1 cellular context compared by ENCODE assay signal in the genomic region with DNA sequence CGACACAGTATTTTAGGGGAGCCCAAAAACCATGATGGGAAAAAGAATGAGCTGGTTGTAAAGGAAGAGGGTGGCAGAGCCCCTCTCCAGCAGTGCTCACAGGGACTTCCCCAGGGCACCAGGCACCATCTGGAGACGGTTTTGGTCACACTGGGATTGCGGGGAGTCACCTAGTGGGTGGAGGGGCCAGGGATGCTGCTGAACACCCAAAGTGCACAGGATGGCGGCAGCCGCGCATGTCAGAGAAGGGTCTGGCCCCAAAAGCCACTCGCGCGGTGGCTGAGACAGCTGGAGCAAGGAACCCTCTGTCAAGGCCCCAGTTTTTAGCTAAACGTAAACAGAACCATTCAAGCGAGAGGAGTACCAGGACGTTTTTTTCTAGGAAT.
TF ChIP-seq lines count a peak whose summit lies in the region.

No MANE protein-coding gene starts in this region.

TF ChIP-seq in A549, 52 proteins besides CTCF, POLR2A, EP300 and RAD21:
- TF ChIP-seq ZNF302 (CRISPR knock-in tag; IDR thresholded peaks at IDR 0.05) = no peak
- 0 out of 5 replicates have a peak, but pooled peaks of 1 of the 2 experiments have one; percentile 13 for TF ChIP-seq JUN (IDR thresholded peaks at IDR 0.05)
